In genomic region chrX:118839334-118839958, GRCh38 we compare ENCODE assay signal across 8 cellular contexts. TPM values are rescaled to one million over a fixed set of nuclear protein-coding genes. Genes with fewer than 3 reads are reported as not detected.
DNase-seq lines count a peak whose midpoint lies in the region; ATAC-seq, FAIRE-seq and TF ChIP-seq lines count a peak whose summit lies in the region.

No MANE protein-coding gene starts in this region.

- no peak overlapping the region for H3K56ac ChIP-seq in H9 (ENCODE audit: insufficient read length, low read depth, low read length)

- intact Hi-C loops in Calu3 (cut with micrococcal nuclease; ENCODE audit: unreplicated experiment) (no loop called here), endothelial cell of umbilical vein (cut with micrococcal nuclease) (loop anchor here (2.0 kb wide), 1 partner anchor 227 kb away; no protein-coding TSS in a partner anchor)

- no peak overlapping the region for H4K5ac ChIP-seq in H9 (ENCODE audit: insufficient read length, low read depth, low read length)

- H3K79me1 ChIP-seq in H9 (ENCODE audit: insufficient read depth, low read depth, low read length, poor library complexity, severe bottlenecking), result no peaks in the 10 kb centered on the region

- H3K4ac ChIP-seq in H9 (ENCODE audit: low read depth, low read length), result no peak overlapping the region

- no peak overlapping the region for H2BK12ac ChIP-seq in H9 (ENCODE audit: insufficient read length, low read depth, low read length)

- no peaks in the 10 kb centered on the region for H3K23me2 ChIP-seq in H9 (ENCODE audit: insufficient read length, low read depth, low read length, poor library complexity, severe bottlenecking)

- peak overlapping the region; percentile 22 for H3K4me2 ChIP-seq in H9 (ENCODE audit: insufficient read depth, insufficient read length, low read length)
- H3K4me2 ChIP-seq in endothelial cell of umbilical vein (ENCODE audit: insufficient read depth, low read length), result peak overlapping the region; percentile 62

- no peak overlapping the region for H3K18ac ChIP-seq in H9 (ENCODE audit: insufficient read length, low read depth, low read length)

- H3K9ac ChIP-seq in H9 (ENCODE audit: extremely low read depth, insufficient read length, low read length) (peak overlapping the region; percentile 3), endothelial cell of umbilical vein (replicated peaks; ENCODE audit: extremely low read depth, insufficient read depth, low read length) (peak overlapping the region; percentile 16)

- no peak overlapping the region for H2BK120ac ChIP-seq in H9 (ENCODE audit: low read depth, low read length, poor library complexity, severe bottlenecking)

- H2AK5ac ChIP-seq in H9 (ENCODE audit: insufficient read length, low read length), result no peak overlapping the region

- H3K27me3 ChIP-seq in H9 (ENCODE audit: insufficient read depth, low read length), result no peaks in the 10 kb centered on the region; the same call in 1 of the 2 replicates
- no peaks in the 10 kb centered on the region for H3K27me3 ChIP-seq in endothelial cell of umbilical vein (ENCODE audit: control insufficient read depth in 2 of 2, insufficient read depth in 2 of 2, low read length in 2 of 2)

- no peak overlapping the region for H4K91ac ChIP-seq in H9 (ENCODE audit: insufficient read length, low read depth, low read length)

- H3K79me2 ChIP-seq in H9 (ENCODE audit: insufficient read depth, low read length), result no peaks in the 10 kb centered on the region
- H3K79me2 ChIP-seq in endothelial cell of umbilical vein (ENCODE audit: control insufficient read depth, insufficient read depth, low read length), result no peaks in the 10 kb centered on the region

- H3K36me3 ChIP-seq in endothelial cell of umbilical vein (ENCODE audit: control insufficient read depth in 2 of 2, extremely low read depth in 1 of 2, insufficient read depth in 2 of 2, low read length in 2 of 2) (no peaks in the 10 kb centered on the region), mesodermal cell (ENCODE audit: control insufficient read depth, insufficient read depth, low read length) (no peaks in the 10 kb centered on the region)

- H3K9me3 ChIP-seq in H9 (ENCODE audit: control insufficient read depth, low read depth, low read length) (no peaks in the 10 kb centered on the region), endothelial cell of umbilical vein (replicated peaks; ENCODE audit: control insufficient read depth, insufficient read depth, low read length) (no peaks in the 10 kb centered on the region), mesodermal cell (ENCODE audit: control insufficient read depth, low read length) (no peaks in the 10 kb centered on the region)

- FAIRE-seq in endothelial cell of umbilical vein (lab: Jason Lieb, UNC), result no peak

- H3K36me3 Mint-ChIP-seq in Calu3 (ENCODE audit: insufficient read depth, unreplicated experiment) (peaks cover 6% of the 10 kb centered on the region), H9 (ENCODE audit: insufficient read depth in 1 of 3, low read depth in 3 of 3) (peaks cover 0 to 3% (median 0%) of the 10 kb centered on the region in 3 experiments; a peak in 1 of 7 replicates)

- H3K23ac ChIP-seq in H9 (ENCODE audit: insufficient read length, low read depth, low read length), result no peak overlapping the region

- H4K8ac ChIP-seq in H9 (replicated peaks; ENCODE audit: insufficient read length, low read depth, low read length), result no peak overlapping the region

- DNase-seq in Calu3, result peak; percentile 84
- DNase-seq in H9, result peak; percentile 87
- peak; percentile 5 for DNase-seq in NCI-H226
- DNase-seq in activated CD8-positive, alpha-beta memory T cell treated with anti-CD3 and anti-CD28 coated beads, Interleukin-2, amount 50 U/mL, for 24 hours (ENCODE audit: extremely low read depth), result peak; percentile 24
- DNase-seq in endothelial cell of umbilical vein (ENCODE audit: low read depth, low spot score), result peak; percentile 55
- DNase-seq in stimulated activated CD8-positive, alpha-beta memory T cell treated with anti-CD3 and anti-CD28 coated beads, Interleukin-15, amount 100 ng/mL, for 1 hour (ENCODE audit: low read depth), result peak; percentile 14

- H3K27ac Mint-ChIP-seq in Calu3 (ENCODE audit: unreplicated experiment) (no peak overlapping the region), H9 (no peak overlapping the region)

- H3K4me1 ChIP-seq in H9 (ENCODE audit: insufficient read depth, low read length) (no peaks in the 10 kb centered on the region), endothelial cell of umbilical vein (ENCODE audit: control insufficient read depth, extremely low read depth, insufficient read depth, low read length) (peaks cover 5% of the 10 kb centered on the region), mesodermal cell (ENCODE audit: control insufficient read depth, insufficient read depth, low read length, poor library complexity, severe bottlenecking) (no peaks in the 10 kb centered on the region)

- H3K27ac ChIP-seq in H9 (ENCODE audit: insufficient read length, low read depth, low read length), result no peak overlapping the region
- H3K27ac ChIP-seq in endothelial cell of umbilical vein (ENCODE audit: insufficient read depth, low read depth, low read length), result no peak overlapping the region
- no peak overlapping the region for H3K27ac ChIP-seq in mesodermal cell (ENCODE audit: low read depth, low read length, severe bottlenecking)

- ATAC-seq in GM21526 (IDR thresholded peaks at IDR 0.05; ENCODE audit: low FRiP score, unreplicated experiment), result no peak

- CTCF ChIA-PET in Calu3 (lab: Charles Lee) (interaction anchor here (0.6 to 1.5 kb wide), 10 partner anchors 8 to 236 kb away, joined by 3 to 10 read pairs (median 4); partner anchors contain the start of genes LONRF3 and ZCCHC12), endothelial cell of umbilical vein (lab: Charles Lee) (interaction anchor here (0.6 to 1.8 kb wide), 25 partner anchors 8 to 412 kb away, joined by 3 to 34 read pairs (median 4); partner anchors contain the start of gene ZCCHC12)

- H3K9me3 Mint-ChIP-seq in Calu3 (ENCODE audit: low read depth, unreplicated experiment), result no peaks in the 10 kb centered on the region
- peaks cover 6 to 60% of the 10 kb centered on the region in 2 experiments; a peak in 4 of 5 replicates for H3K9me3 Mint-ChIP-seq in H9

- no peak overlapping the region for H2BK15ac ChIP-seq in H9 (ENCODE audit: low read depth, low read length)

- peak overlapping the region; percentile 67 for H3K4me3 Mint-ChIP-seq in Calu3 (ENCODE audit: low read depth, unreplicated experiment)
- H3K4me3 Mint-ChIP-seq in H9, result peak overlapping the region; percentile 58 to 71

- dilution Hi-C loops in endothelial cell of umbilical vein (cut with MboI; ENCODE audit: extremely low pct_ligation_motif_present, low sequenced_read_pairs), result no loop called here

- no peaks in the 10 kb centered on the region for H3K4me1 Mint-ChIP-seq in Calu3 (ENCODE audit: low read depth, unreplicated experiment)
- peaks cover 0 to 3% of the 10 kb centered on the region in 2 experiments; a peak in 1 of 4 replicates for H3K4me1 Mint-ChIP-seq in H9

- no peaks in the 10 kb centered on the region for H3K9me1 ChIP-seq in endothelial cell of umbilical vein (replicated peaks; ENCODE audit: control insufficient read depth, extremely low read depth, insufficient read depth, low read length)

- H2AFZ ChIP-seq in H9 (ENCODE audit: low read length), result no peak overlapping the region
- peak overlapping the region; percentile 96 for H2AFZ ChIP-seq in endothelial cell of umbilical vein (ENCODE audit: low read depth, low read length)

- peak overlapping the region; percentile 54 for H3K14ac ChIP-seq in H9 (ENCODE audit: insufficient read depth, low read length)

- peak overlapping the region in 2 of 3 experiments; percentile 31 to 43 for H3K4me3 ChIP-seq in endothelial cell of umbilical vein (replicated peaks in 1 of 3; ENCODE audit: insufficient read depth in 1 of 3, low read depth in 1 of 3, low read length in 3 of 3)
- peak overlapping the region; percentile 23 for H3K4me3 ChIP-seq in mesodermal cell (ENCODE audit: extremely low read depth, insufficient read depth, low read length, poor library complexity, severe bottlenecking)

- no peak overlapping the region for H2BK20ac ChIP-seq in H9 (ENCODE audit: low read depth, low read length, poor library complexity, severe bottlenecking)

- no peaks in the 10 kb centered on the region for H3K27me3 Mint-ChIP-seq in Calu3 (ENCODE audit: unreplicated experiment)
- H3K27me3 Mint-ChIP-seq in H9 (ENCODE audit: low read depth), result peaks cover 26% of the 10 kb centered on the region

- H4K20me1 ChIP-seq in H9 (ENCODE audit: control insufficient read depth, insufficient read depth, insufficient read length) (no peaks in the 10 kb centered on the region), endothelial cell of umbilical vein (replicated peaks; ENCODE audit: control insufficient read depth, extremely low read depth, insufficient read depth, low read length) (no peaks in the 10 kb centered on the region)

- BruUV-seq in Calu3 (replicated peaks; lab: Mats Ljungman, UMichigan), result no TSS peak
- no TSS peak for BruUV-seq in endothelial cell of umbilical vein (replicated peaks; lab: Mats Ljungman, UMichigan)

- H2BK5ac ChIP-seq in H9 (ENCODE audit: insufficient read length, low read length), result no peak overlapping the region

- H3T11ph ChIP-seq in H9 (ENCODE audit: low read length), result no peak overlapping the region

- no CpG with 5 or more reads among the region's 50 CpGs for WGBS in H9 (ENCODE audit: extremely low coverage, insufficient read length, low lambda C conversion rate)
- WGBS in mesodermal cell (ENCODE audit: insufficient coverage in 2 of 2), 2 experiments, result 7% methylated on average over 18 to 30 of the region's 50 CpGs

- TF ChIP-seq POLR2A in endothelial cell of umbilical vein (IDR thresholded peaks at IDR 0.05; ENCODE audit: low read depth, low read length), result no peak

- POLR2A ChIA-PET in endothelial cell of umbilical vein (lab: Charles Lee), result no interaction called here

- peak; percentile 76 for TF ChIP-seq CTCF in Calu3 (IDR thresholded peaks at IDR 0.05; ENCODE audit: unreplicated experiment)
- TF ChIP-seq CTCF in H9 (conservative IDR thresholded peaks at IDR 0.05), result peak; percentile 81
- peak; percentile 60 to 78 for TF ChIP-seq CTCF in endothelial cell of umbilical vein (IDR thresholded peaks at IDR 0.05; ENCODE audit: extremely low read depth in 1 of 2, insufficient read depth in 1 of 2, low read depth in 1 of 2, low read length in 2 of 2)

RNA-seq across cellular contexts. Expression of gene ZCCHC12, which starts 15.8 kb away (rescaled TPM):
- not detected in 2 replicates for total RNA-seq in Calu3 (2022)
- 2.1 and 2.6 TPM in 2 replicates for total RNA-seq in H9 (2021)
- total RNA-seq in endothelial cell of umbilical vein, result 0.18 and 0.29 TPM in 2 replicates
- polyA plus RNA-seq in endothelial cell of umbilical vein, result 0.10 and 0.21 TPM in 2 replicates
- polyA plus RNA-seq in endothelial cell of umbilical vein (2011; cell fraction: cytosol; rRNA removed), result 0.20 and 0.23 TPM in 2 replicates
- polyA plus RNA-seq in endothelial cell of umbilical vein (2011; cell fraction: nucleus; rRNA removed), result 0.20 and 0.22 TPM in 2 replicates
- 0.15 TPM in 1 of 2 replicates, not detected in the other for polyA plus RNA-seq in endothelial cell of umbilical vein (2012)
- 0.28 TPM in 1 of 2 replicates, not detected in the other for polyA minus RNA-seq in endothelial cell of umbilical vein
- not detected for polyA minus RNA-seq in endothelial cell of umbilical vein (2011; cell fraction: cytosol; rRNA and poly(A)+ RNA removed)
- polyA minus RNA-seq in endothelial cell of umbilical vein (2011; cell fraction: nucleus; rRNA and poly(A)+ RNA removed), result not detected in 2 replicates
- 2.8 TPM for polyA plus RNA-seq in mesodermal cell (2013, experiment 1 of 2)
- polyA plus RNA-seq in mesodermal cell (2013, experiment 2 of 2), result 1.4 TPM

Comparison
In these comparisons a context has a peak if more than half of its experiments do, and no peak if none do; other contexts are left out.
1. DNase-seq: peak in every context shown above with its lines; median percentile 87 in H9; 84 in Calu3; 55 in endothelial cell of umbilical vein; 24 in activated CD8-positive, alpha-beta memory T cell treated with anti-CD3 and anti-CD28 coated beads, Interleukin-2, amount 50 U/mL, for 24 hours; 14 in stimulated activated CD8-positive, alpha-beta memory T cell treated with anti-CD3 and anti-CD28 coated beads, Interleukin-15, amount 100 ng/mL, for 1 hour; 5 in NCI-H226.